In genomic region chr20:40805592-40805991, GRCh38 we compare ENCODE assay signal across 20 cellular contexts.
DNase-seq lines count a peak whose midpoint lies in the region; ATAC-seq and TF ChIP-seq lines count a peak whose summit lies in the region.
"Had no signal": no experiment of that assay in that cellular context is flagged by ENCODE, and none has a peak within 500 bp of the region (broad histone marks: within the 10 kb centered on the region; RNA-seq: fewer than 3 reads in every experiment).

No MANE protein-coding gene starts in this region.

- H3K27ac ChIP-seq in HEK293 (ENCODE audit: extremely low read depth, low read depth, low read length) (no peak overlapping the region), ascending aorta (no peak overlapping the region)
- H3K27ac ChIP-seq: 22Rv1, BLaER1, C4-2B had no signal

- no peaks in the 10 kb centered on the region for H3K9me3 Mint-ChIP-seq in type B pancreatic cell
- H3K9me3 Mint-ChIP-seq: CD8-positive, alpha-beta T cell had no signal

- peak; percentile 26 for DNase-seq in activated CD8-positive, alpha-beta memory T cell treated with anti-CD3 and anti-CD28 coated beads for 24 hours
- DNase-seq in activated CD8-positive, alpha-beta memory T cell treated with anti-CD3 and anti-CD28 coated beads, Interleukin-2, amount 50 U/mL, for 4 hours: no peak
- DNase-seq in SW480 (ENCODE audit: low spot score): peak; percentile 15
- peak; percentile 31 for DNase-seq in type B pancreatic cell (ENCODE audit: extremely low spot score, unreplicated experiment)
- DNase-seq in ascending aorta (ENCODE audit: low spot score in 2 of 2): no peak
- DNase-seq: Caco-2; CD4-positive, CD25-positive, alpha-beta regulatory T cell; CD8-positive, alpha-beta T cell; DMS 273 treated with DMSO at 0.1 percent for 48 hours; DMS79; GF-D8; GOT3; HCEC 1CT had no signal

- peaks cover 16% of the 10 kb centered on the region for H3K4me1 Mint-ChIP-seq in type B pancreatic cell (ENCODE audit: unreplicated experiment)
- H3K4me1 Mint-ChIP-seq: B cell; CD4-positive, CD25-positive, alpha-beta regulatory T cell had no signal

- POLR2A ChIA-PET in HEK293 (lab: Yijun Ruan, JAX): no interaction called here

- no peaks in the 10 kb centered on the region for H3K27me3 ChIP-seq in ascending aorta
- H3K27me3 ChIP-seq: BLaER1 had no signal

- no peak overlapping the region for H3K4me3 Mint-ChIP-seq in type B pancreatic cell
- H3K4me3 Mint-ChIP-seq: B cell; CD4-positive, CD25-positive, alpha-beta regulatory T cell; CD8-positive, alpha-beta T cell had no signal

- CTCF ChIA-PET in HEK293 (lab: Yijun Ruan, JAX): no interaction called here

- H3K36me3 Mint-ChIP-seq in type B pancreatic cell: no peaks in the 10 kb centered on the region
- H3K36me3 Mint-ChIP-seq: CD4-positive, CD25-positive, alpha-beta regulatory T cell; CD8-positive, alpha-beta T cell had no signal

- H3K27ac Mint-ChIP-seq in type B pancreatic cell: no peak overlapping the region
- H3K27ac Mint-ChIP-seq: B cell; CD4-positive, CD25-positive, alpha-beta regulatory T cell; CD8-positive, alpha-beta T cell had no signal

- no peak overlapping the region for H3K4me3 ChIP-seq in HEK293 (ENCODE audit: low read depth, low read length)
- no peak overlapping the region for H3K4me3 ChIP-seq in ascending aorta
- H3K4me3 ChIP-seq: BLaER1 had no signal

- intact Hi-C loops in ascending aorta (cut with DNase I): no loop called here

- peaks cover 74% of the 10 kb centered on the region for H3K27me3 Mint-ChIP-seq in type B pancreatic cell

- no peaks in the 10 kb centered on the region for H3K36me3 ChIP-seq in HEK293 (ENCODE audit: control insufficient read depth in 2 of 2, insufficient read depth in 1 of 2, low read length in 2 of 2)
- H3K36me3 ChIP-seq in ascending aorta: no peaks in the 10 kb centered on the region
- H3K36me3 ChIP-seq: BLaER1 had no signal

- no peaks in the 10 kb centered on the region for H3K4me1 ChIP-seq in HEK293 (ENCODE audit: control insufficient read depth, insufficient read depth, low read length)
- H3K4me1 ChIP-seq in ascending aorta: no peaks in the 10 kb centered on the region
- H3K4me1 ChIP-seq: BLaER1, Caco-2 had no signal

- H3K9me3 ChIP-seq in HEK293 (ENCODE audit: control insufficient read depth, insufficient read depth, low read depth, low read length) (no peaks in the 10 kb centered on the region), ascending aorta (no peaks in the 10 kb centered on the region)
- H3K9me3 ChIP-seq: BLaER1, Caco-2 had no signal

- ATAC-seq in GM18502 (IDR thresholded peaks at IDR 0.05; ENCODE audit: poor library complexity, unreplicated experiment) (no peak), HG02885 (IDR thresholded peaks at IDR 0.05; ENCODE audit: poor library complexity, unreplicated experiment) (no peak)
- ATAC-seq: CD8-positive, alpha-beta T cell had no signal

- TF ChIP-seq CTCF in HEK293 (tag by site-specific recombination; IDR thresholded peaks at IDR 0.05) (no peak), type B pancreatic cell (conservative IDR thresholded peaks at IDR 0.05) (no peak), ascending aorta (IDR thresholded peaks at IDR 0.05) (no peak)

TF ChIP-seq in HEK293, 187 proteins besides CTCF, POLR2A, EP300 and RAD21:
- TF ChIP-seq ZFHX2 (tag by site-specific recombination; conservative IDR thresholded peaks at IDR 0.05) (peak; percentile 49), ZNF366 (tag by site-specific recombination; conservative IDR thresholded peaks at IDR 0.05) (no peak), ZNF843 (tag by site-specific recombination; IDR thresholded peaks at IDR 0.05) (no peak), ZBTB21 (tag by site-specific recombination; IDR thresholded peaks at IDR 0.05) (no peak), ZNF548 (tag by site-specific recombination; IDR thresholded peaks at IDR 0.05) (no peak), EGR2 (tag by site-specific recombination; IDR thresholded peaks at IDR 0.05; ENCODE audit: low read depth) (peak; percentile 59; the same call in 1 of the 2 replicates)
TF ChIP-seq in HEK293: peak in this region for 2.

Comparison
In these comparisons a context has a peak if more than half of its experiments do, and no peak if none do; other contexts are left out.
1. DNase-seq: peak in activated CD8-positive, alpha-beta memory T cell treated with anti-CD3 and anti-CD28 coated beads for 24 hours (single experiment), SW480 (single experiment) and type B pancreatic cell (single experiment); none in activated CD8-positive, alpha-beta memory T cell treated with anti-CD3 and anti-CD28 coated beads, Interleukin-2, amount 50 U/mL, for 4 hours (single experiment) and ascending aorta (0 of 2).